Comparison of ENCODE assay signal across 1 cellular context in the genomic region with DNA sequence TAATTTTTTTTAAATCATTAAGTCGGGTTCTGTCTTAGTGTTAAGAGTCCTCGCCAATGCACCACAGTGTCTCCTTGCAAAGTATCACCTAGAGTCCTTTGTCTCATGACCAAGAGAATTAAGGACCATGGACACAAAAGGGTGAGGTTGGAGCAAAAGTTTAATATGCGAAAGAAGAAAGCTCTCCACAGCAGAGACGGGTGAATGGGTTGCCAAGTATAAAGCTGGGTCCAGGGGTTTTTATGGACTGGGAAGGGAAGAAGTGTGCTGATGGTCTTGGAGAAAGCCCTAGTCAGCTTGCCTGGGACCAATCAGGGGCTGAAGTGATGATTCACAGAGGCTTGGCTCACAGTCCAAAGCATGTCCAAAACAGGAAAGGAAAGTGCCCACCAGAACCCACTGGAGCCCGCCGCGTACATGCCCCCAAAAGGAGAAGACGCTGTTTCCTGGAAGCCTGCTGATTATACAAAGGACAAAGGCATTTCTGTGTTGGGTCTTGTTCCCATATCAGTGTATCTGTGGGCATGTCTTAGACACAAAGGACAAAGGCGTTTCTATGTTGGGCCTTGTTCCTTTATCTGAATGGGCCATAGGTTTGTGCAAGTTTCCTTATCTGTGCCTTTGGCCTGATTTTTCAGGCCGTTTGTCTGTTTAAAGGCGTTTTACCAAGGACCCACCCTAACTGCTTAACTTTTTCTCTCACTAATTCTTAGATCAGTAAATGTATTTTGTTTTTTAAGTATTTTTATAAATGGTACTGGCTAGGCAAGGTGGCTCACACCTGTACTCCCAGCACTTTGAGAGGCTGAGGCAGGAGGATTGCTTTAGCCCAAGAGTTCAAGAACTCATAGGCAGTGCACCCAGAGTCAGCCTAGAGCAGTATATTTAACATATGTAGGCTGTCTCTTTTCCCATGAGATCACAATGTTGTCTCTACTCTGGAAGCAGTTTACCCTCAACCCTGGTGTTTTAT.
A peak's percentile ranks its signal among the peaks of the same experiment; 100 is the strongest.
TF ChIP-seq lines count a peak whose summit lies in the region.

No MANE protein-coding gene starts in this region.

TF ChIP-seq in HepG2, 621 proteins besides CTCF, POLR2A, EP300 and RAD21 (continued from another document and continues in another):
- TF ChIP-seq, protein P1, sequence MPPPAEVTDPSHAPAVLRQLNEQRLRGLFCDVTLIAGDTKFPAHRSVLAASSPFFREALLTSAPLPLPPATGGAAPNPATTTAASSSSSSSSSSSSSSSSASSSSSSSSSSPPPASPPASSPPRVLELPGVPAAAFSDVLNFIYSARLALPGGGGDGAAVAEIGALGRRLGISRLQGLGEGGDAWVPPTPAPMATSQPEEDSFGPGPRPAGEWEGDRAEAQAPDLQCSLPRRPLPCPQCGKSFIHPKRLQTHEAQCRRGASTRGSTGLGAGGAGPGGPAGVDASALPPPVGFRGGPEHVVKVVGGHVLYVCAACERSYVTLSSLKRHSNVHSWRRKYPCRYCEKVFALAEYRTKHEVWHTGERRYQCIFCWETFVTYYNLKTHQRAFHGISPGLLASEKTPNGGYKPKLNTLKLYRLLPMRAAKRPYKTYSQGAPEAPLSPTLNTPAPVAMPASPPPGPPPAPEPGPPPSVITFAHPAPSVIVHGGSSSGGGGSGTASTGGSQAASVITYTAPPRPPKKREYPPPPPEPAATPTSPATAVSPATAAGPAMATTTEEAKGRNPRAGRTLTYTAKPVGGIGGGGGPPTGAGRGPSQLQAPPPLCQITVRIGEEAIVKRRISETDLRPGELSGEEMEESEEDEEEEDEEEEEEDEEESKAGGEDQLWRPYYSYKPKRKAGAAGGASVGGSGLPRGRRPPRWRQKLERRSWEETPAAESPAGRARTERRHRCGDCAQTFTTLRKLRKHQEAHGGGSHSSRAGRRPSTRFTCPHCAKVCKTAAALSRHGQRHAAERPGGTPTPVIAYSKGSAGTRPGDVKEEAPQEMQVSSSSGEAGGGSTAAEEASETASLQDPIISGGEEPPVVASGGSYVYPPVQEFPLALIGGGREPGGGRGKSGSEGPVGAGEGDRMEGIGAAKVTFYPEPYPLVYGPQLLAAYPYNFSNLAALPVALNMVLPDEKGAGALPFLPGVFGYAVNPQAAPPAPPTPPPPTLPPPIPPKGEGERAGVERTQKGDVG (CRISPR knock-in tag; IDR thresholded peaks at IDR 0.05; ENCODE audit: borderline replicate concordance) = peak; percentile 95; the same call in 1 of the 2 replicates
- TF ChIP-seq ZKSCAN8 (CRISPR knock-in tag; IDR thresholded peaks at IDR 0.05; ENCODE audit: borderline replicate concordance) (no peak), CREM (IDR thresholded peaks at IDR 0.05) (peak; percentile 73; the same call in 1 of the 2 replicates), CREM (CRISPR knock-in tag; IDR thresholded peaks at IDR 0.05) (no peak), GATAD2A (CRISPR knock-in tag; IDR thresholded peaks at IDR 0.05) (peak; percentile 79), NFYB (CRISPR knock-in tag; IDR thresholded peaks at IDR 0.05) (no peak), KLF16 (CRISPR knock-in tag; IDR thresholded peaks at IDR 0.05) (peak in 1 of 2 experiments; percentile 2; a peak in 1 of 4 replicates), HMG20A (CRISPR knock-in tag; IDR thresholded peaks at IDR 0.05; ENCODE audit: borderline replicate concordance) (peak; percentile 64; the same call in 1 of the 2 replicates), ZNF724P (CRISPR knock-in tag; IDR thresholded peaks at IDR 0.05; ENCODE audit: borderline replicate concordance) (no peak), TBX2 (CRISPR knock-in tag; IDR thresholded peaks at IDR 0.05; ENCODE audit: borderline replicate concordance) (peak; percentile 59; the same call in 1 of the 2 replicates), ZFY (CRISPR knock-in tag; IDR thresholded peaks at IDR 0.05) (0 out of 2 replicates have a peak, but pooled peaks have one; percentile 22), NFKBIZ (CRISPR knock-in tag; IDR thresholded peaks at IDR 0.05) (no peak), ZBTB7B (CRISPR knock-in tag; IDR thresholded peaks at IDR 0.05) (peak; percentile 93), NCOA5 (CRISPR knock-in tag; IDR thresholded peaks at IDR 0.05) (no peak), CHCHD3 (CRISPR knock-in tag; IDR thresholded peaks at IDR 0.05) (no peak), FOXA1 (IDR thresholded peaks at IDR 0.05) (no peak), FOXA1 (CRISPR knock-in tag; IDR thresholded peaks at IDR 0.05) (peak; percentile 18; the same call in 1 of the 2 replicates), NFIC (IDR thresholded peaks at IDR 0.05; ENCODE audit: low read length) (peak; percentile 45), SCMH1 (CRISPR knock-in tag; IDR thresholded peaks at IDR 0.05; ENCODE audit: borderline replicate concordance) (no peak), NCOA1 (CRISPR knock-in tag; IDR thresholded peaks at IDR 0.05) (0 out of 2 replicates have a peak, but pooled peaks have one; percentile 60), ZNF598 (CRISPR knock-in tag; IDR thresholded peaks at IDR 0.05; ENCODE audit: borderline replicate concordance) (no peak), ZNF124 (CRISPR knock-in tag; IDR thresholded peaks at IDR 0.05) (no peak), SOX13 (IDR thresholded peaks at IDR 0.05) (peak; percentile 89), SOX13 (CRISPR knock-in tag; conservative IDR thresholded peaks at IDR 0.05 in 1 of 2, IDR thresholded peaks at IDR 0.05 in 1 of 2) (peak in 1 of 2 experiments; percentile 99; a peak in 2 of 4 replicates), ZNF501 (CRISPR knock-in tag; IDR thresholded peaks at IDR 0.05) (no peak), HCFC1 (IDR thresholded peaks at IDR 0.05; ENCODE audit: low read depth, low read length) (no peak), ZNF7 (CRISPR knock-in tag; IDR thresholded peaks at IDR 0.05) (no peak)
- TF ChIP-seq, protein P2, sequence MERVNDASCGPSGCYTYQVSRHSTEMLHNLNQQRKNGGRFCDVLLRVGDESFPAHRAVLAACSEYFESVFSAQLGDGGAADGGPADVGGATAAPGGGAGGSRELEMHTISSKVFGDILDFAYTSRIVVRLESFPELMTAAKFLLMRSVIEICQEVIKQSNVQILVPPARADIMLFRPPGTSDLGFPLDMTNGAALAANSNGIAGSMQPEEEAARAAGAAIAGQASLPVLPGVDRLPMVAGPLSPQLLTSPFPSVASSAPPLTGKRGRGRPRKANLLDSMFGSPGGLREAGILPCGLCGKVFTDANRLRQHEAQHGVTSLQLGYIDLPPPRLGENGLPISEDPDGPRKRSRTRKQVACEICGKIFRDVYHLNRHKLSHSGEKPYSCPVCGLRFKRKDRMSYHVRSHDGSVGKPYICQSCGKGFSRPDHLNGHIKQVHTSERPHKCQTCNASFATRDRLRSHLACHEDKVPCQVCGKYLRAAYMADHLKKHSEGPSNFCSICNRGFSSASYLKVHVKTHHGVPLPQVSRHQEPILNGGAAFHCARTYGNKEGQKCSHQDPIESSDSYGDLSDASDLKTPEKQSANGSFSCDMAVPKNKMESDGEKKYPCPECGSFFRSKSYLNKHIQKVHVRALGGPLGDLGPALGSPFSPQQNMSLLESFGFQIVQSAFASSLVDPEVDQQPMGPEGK (CRISPR knock-in tag; IDR thresholded peaks at IDR 0.05) = peak; percentile 69
- TF ChIP-seq, protein P3, sequence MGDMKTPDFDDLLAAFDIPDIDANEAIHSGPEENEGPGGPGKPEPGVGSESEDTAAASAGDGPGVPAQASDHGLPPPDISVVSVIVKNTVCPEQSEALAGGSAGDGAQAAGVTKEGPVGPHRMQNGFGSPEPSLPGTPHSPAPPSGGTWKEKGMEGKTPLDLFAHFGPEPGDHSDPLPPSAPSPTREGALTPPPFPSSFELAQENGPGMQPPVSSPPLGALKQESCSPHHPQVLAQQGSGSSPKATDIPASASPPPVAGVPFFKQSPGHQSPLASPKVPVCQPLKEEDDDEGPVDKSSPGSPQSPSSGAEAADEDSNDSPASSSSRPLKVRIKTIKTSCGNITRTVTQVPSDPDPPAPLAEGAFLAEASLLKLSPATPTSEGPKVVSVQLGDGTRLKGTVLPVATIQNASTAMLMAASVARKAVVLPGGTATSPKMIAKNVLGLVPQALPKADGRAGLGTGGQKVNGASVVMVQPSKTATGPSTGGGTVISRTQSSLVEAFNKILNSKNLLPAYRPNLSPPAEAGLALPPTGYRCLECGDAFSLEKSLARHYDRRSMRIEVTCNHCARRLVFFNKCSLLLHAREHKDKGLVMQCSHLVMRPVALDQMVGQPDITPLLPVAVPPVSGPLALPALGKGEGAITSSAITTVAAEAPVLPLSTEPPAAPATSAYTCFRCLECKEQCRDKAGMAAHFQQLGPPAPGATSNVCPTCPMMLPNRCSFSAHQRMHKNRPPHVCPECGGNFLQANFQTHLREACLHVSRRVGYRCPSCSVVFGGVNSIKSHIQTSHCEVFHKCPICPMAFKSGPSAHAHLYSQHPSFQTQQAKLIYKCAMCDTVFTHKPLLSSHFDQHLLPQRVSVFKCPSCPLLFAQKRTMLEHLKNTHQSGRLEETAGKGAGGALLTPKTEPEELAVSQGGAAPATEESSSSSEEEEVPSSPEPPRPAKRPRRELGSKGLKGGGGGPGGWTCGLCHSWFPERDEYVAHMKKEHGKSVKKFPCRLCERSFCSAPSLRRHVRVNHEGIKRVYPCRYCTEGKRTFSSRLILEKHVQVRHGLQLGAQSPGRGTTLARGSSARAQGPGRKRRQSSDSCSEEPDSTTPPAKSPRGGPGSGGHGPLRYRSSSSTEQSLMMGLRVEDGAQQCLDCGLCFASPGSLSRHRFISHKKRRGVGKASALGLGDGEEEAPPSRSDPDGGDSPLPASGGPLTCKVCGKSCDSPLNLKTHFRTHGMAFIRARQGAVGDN (CRISPR knock-in tag; IDR thresholded peaks at IDR 0.05) = no peak
- TF ChIP-seq, protein P4, sequence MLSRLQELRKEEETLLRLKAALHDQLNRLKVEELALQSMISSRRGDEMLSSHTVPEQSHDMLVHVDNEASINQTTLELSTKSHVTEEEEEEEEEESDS (CRISPR knock-in tag; IDR thresholded peaks at IDR 0.05; ENCODE audit: borderline replicate concordance) = peak; percentile 87; the same call in 1 of the 2 replicates
- TF ChIP-seq, protein P5, sequence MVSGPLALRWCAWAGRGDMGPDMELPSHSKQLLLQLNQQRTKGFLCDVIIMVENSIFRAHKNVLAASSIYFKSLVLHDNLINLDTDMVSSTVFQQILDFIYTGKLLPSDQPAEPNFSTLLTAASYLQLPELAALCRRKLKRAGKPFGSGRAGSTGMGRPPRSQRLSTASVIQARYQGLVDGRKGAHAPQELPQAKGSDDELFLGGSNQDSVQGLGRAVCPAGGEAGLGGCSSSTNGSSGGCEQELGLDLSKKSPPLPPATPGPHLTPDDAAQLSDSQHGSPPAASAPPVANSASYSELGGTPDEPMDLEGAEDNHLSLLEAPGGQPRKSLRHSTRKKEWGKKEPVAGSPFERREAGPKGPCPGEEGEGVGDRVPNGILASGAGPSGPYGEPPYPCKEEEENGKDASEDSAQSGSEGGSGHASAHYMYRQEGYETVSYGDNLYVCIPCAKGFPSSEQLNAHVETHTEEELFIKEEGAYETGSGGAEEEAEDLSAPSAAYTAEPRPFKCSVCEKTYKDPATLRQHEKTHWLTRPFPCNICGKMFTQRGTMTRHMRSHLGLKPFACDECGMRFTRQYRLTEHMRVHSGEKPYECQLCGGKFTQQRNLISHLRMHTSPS (CRISPR knock-in tag; IDR thresholded peaks at IDR 0.05; ENCODE audit: low read depth) = peak; percentile 53; the same call in 1 of the 2 replicates
- TF ChIP-seq, protein P6, sequence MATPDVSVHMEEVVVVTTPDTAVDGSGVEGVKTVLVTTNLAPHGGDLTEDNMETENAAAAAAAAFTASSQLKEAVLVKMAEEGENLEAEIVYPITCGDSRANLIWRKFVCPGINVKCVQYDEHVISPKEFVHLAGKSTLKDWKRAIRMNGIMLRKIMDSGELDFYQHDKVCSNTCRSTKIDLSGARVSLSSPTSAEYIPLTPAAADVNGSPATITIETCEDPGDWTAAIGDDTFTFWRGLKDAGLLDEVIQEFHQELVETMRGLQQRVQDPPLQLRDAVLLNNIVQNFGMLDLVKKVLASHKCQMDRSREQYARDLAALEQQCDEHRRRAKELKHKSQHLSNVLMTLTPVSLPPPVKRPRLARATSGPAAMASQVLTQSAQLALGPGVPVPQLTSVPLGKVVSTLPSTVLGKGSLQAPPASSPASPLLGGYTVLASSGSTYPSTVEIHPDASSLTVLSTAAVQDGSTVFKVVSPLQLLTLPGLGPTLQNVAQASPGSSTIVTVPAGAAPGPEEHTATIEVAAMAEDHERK (CRISPR knock-in tag; IDR thresholded peaks at IDR 0.05; ENCODE audit: low read depth) = no peak
- TF ChIP-seq, protein P7, sequence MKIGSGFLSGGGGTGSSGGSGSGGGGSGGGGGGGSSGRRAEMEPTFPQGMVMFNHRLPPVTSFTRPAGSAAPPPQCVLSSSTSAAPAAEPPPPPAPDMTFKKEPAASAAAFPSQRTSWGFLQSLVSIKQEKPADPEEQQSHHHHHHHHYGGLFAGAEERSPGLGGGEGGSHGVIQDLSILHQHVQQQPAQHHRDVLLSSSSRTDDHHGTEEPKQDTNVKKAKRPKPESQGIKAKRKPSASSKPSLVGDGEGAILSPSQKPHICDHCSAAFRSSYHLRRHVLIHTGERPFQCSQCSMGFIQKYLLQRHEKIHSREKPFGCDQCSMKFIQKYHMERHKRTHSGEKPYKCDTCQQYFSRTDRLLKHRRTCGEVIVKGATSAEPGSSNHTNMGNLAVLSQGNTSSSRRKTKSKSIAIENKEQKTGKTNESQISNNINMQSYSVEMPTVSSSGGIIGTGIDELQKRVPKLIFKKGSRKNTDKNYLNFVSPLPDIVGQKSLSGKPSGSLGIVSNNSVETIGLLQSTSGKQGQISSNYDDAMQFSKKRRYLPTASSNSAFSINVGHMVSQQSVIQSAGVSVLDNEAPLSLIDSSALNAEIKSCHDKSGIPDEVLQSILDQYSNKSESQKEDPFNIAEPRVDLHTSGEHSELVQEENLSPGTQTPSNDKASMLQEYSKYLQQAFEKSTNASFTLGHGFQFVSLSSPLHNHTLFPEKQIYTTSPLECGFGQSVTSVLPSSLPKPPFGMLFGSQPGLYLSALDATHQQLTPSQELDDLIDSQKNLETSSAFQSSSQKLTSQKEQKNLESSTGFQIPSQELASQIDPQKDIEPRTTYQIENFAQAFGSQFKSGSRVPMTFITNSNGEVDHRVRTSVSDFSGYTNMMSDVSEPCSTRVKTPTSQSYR (CRISPR knock-in tag; IDR thresholded peaks at IDR 0.05; ENCODE audit: borderline replicate concordance) = 0 out of 2 replicates have a peak, but pooled peaks have one; percentile 22
- TF ChIP-seq, protein P8, sequence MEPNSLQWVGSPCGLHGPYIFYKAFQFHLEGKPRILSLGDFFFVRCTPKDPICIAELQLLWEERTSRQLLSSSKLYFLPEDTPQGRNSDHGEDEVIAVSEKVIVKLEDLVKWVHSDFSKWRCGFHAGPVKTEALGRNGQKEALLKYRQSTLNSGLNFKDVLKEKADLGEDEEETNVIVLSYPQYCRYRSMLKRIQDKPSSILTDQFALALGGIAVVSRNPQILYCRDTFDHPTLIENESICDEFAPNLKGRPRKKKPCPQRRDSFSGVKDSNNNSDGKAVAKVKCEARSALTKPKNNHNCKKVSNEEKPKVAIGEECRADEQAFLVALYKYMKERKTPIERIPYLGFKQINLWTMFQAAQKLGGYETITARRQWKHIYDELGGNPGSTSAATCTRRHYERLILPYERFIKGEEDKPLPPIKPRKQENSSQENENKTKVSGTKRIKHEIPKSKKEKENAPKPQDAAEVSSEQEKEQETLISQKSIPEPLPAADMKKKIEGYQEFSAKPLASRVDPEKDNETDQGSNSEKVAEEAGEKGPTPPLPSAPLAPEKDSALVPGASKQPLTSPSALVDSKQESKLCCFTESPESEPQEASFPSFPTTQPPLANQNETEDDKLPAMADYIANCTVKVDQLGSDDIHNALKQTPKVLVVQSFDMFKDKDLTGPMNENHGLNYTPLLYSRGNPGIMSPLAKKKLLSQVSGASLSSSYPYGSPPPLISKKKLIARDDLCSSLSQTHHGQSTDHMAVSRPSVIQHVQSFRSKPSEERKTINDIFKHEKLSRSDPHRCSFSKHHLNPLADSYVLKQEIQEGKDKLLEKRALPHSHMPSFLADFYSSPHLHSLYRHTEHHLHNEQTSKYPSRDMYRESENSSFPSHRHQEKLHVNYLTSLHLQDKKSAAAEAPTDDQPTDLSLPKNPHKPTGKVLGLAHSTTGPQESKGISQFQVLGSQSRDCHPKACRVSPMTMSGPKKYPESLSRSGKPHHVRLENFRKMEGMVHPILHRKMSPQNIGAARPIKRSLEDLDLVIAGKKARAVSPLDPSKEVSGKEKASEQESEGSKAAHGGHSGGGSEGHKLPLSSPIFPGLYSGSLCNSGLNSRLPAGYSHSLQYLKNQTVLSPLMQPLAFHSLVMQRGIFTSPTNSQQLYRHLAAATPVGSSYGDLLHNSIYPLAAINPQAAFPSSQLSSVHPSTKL (CRISPR knock-in tag; IDR thresholded peaks at IDR 0.05) = peak; percentile 84
